8 cellular contexts compared by ENCODE assay signal in genomic region chr5:133721365-133721764, GRCh38.
"Had no signal": no experiment of that assay in that cellular context is flagged by ENCODE, and none has a peak within 500 bp of the region (broad histone marks: within the 10 kb centered on the region; RNA-seq: fewer than 3 reads in every experiment).

No MANE protein-coding gene starts in this region.

- DNase-seq: GM23248, GOT3, H7, H9, HCEC 1CT, HFFc6 had no signal

- H3K36me3 ChIP-seq: HAP-1 had no signal

- H3K9me3 ChIP-seq: HAP-1 had no signal

- H3K27ac ChIP-seq: GM23248 had no signal

- H3K4me1 ChIP-seq: HAP-1 had no signal

- H3K4me3 ChIP-seq: GM23248, GM23338, HAP-1 had no signal
